ENCODE assay signal across 8 cellular contexts in the genomic region with DNA sequence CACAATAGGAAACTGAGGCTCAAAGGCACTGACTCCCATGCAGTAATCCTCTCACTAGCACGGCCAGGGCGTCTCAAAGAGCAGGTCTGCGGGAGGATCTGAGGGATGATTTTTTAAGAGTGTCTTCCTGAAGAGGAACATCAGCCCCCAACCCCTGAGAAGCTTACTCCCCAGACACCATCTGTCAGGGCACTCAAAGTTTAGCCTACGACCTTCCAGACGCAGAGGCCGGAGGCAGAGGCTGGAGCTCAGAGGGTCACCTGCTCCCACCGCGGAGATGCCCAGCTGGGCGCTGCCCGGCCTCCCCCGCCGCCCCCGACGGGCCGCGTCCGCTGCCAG. TPM values are rescaled to one million over a fixed set of nuclear protein-coding genes. Genes with fewer than 3 reads are reported as not detected.
DNase-seq lines count a peak whose midpoint lies in the region; ATAC-seq and TF ChIP-seq lines count a peak whose summit lies in the region.

No MANE protein-coding gene starts in this region.

- no peak overlapping the region for H3K27ac ChIP-seq in IMR-90 (ENCODE audit: insufficient read depth, low read length)
- H3K27ac ChIP-seq in muscle layer of duodenum (ENCODE audit: low read length) = no peak overlapping the region

- H2AK5ac ChIP-seq in IMR-90 (ENCODE audit: low read depth, low read length) = peak overlapping the region; percentile 13; the same call in 1 of the 2 replicates

- dilution Hi-C loops in IMR-90 (cut with HindIII; ENCODE audit: low sequenced_read_pairs, unreplicated experiment) = no loop called here

- no peak for ATAC-seq in IMR-90 (ENCODE audit: low read depth)

- H3K14ac ChIP-seq in IMR-90 (replicated peaks; ENCODE audit: low read depth, low read length) = no peak overlapping the region

- POLR2A ChIA-PET in AG04449 (lab: Yijun Ruan, JAX) (no interaction called here), IMR-90 (lab: Charles Lee; ENCODE audit: unreplicated experiment) (interaction anchor here (0.6 kb wide), 1 partner anchor 81 kb away, joined by 3 read pairs; no protein-coding TSS in a partner anchor)

- no peak overlapping the region for H3K4ac ChIP-seq in IMR-90 (ENCODE audit: low read depth, low read length)

- H4K20me1 ChIP-seq in IMR-90 (ENCODE audit: insufficient read depth, low read length) = peaks cover 16% of the 10 kb centered on the region

- no peak overlapping the region for H3K56ac ChIP-seq in IMR-90 (ENCODE audit: extremely low read depth, insufficient read depth, low read length)

- no peak for TF ChIP-seq POLR2A in IMR-90 (IDR thresholded peaks at IDR 0.05; ENCODE audit: low read depth, low read length)

- H3K27me3 ChIP-seq in IMR-90 (ENCODE audit: control insufficient read depth, insufficient read depth, low read length) (no peaks in the 10 kb centered on the region), muscle layer of duodenum (ENCODE audit: low read depth, low read length) (no peaks in the 10 kb centered on the region)

- H3K9me3 ChIP-seq in IMR-90 (ENCODE audit: control insufficient read depth, insufficient read depth, low read length) = no peaks in the 10 kb centered on the region
- no peaks in the 10 kb centered on the region for H3K9me3 ChIP-seq in muscle layer of duodenum (ENCODE audit: control insufficient read depth in 1 of 2, low read length in 2 of 2)

- peak overlapping the region; percentile 82; the same call in 1 of the 2 replicates for H3K23ac ChIP-seq in IMR-90 (ENCODE audit: low read depth, low read length)

- peak overlapping the region; percentile 6 to 43; a peak in 2 of 4 replicates for H4K8ac ChIP-seq in IMR-90 (ENCODE audit: low read depth in 2 of 2, low read length in 2 of 2)

- DNase-seq in AG04449 (ENCODE audit: low read depth, low spot score) (no peak), IMR-90 (no peak), cardiac fibroblast (ENCODE audit: low read depth in 2 of 2) (peak in 1 of 2 donors; percentile 4), Kasumi-1 (lab: John Stamatoyannopoulos, UW) (no peak), ecto neural progenitor cell (ENCODE audit: low spot score) (no peak), DMS79 treated with DMSO at 0.1 percent for 48 hours (lab: John Stamatoyannopoulos, UW) (no peak)
- no peak for DNase-seq in NK-92 treated with Interleukin-12 subunit alpha and Interleukin-12 subunit beta, amount 100 ng/mL, for 24 hours (lab: John Stamatoyannopoulos, UW)

- peak overlapping the region; percentile 33 for H2AK9ac ChIP-seq in IMR-90 (replicated peaks; ENCODE audit: low read depth, low read length, poor library complexity)

- TF ChIP-seq RAD21 in IMR-90 (IDR thresholded peaks at IDR 0.05; ENCODE audit: low read length) = no peak

- no peak overlapping the region for H3K18ac ChIP-seq in IMR-90 (ENCODE audit: low read depth, low read length)

- no peak overlapping the region for H4K91ac ChIP-seq in IMR-90 (ENCODE audit: insufficient read depth, low read depth, low read length)

- H3K9me1 ChIP-seq in IMR-90 (ENCODE audit: insufficient read depth, low read length) = no peaks in the 10 kb centered on the region; the same call in 1 of the 2 replicates

- H3K79me1 ChIP-seq in IMR-90 (ENCODE audit: low read depth in 1 of 2, low read length in 2 of 2) = peaks cover 29 to 39% of the 10 kb centered on the region in 2 experiments

- H3K4me3 ChIP-seq in AG04449 (ENCODE audit: low read depth, low read length) (peak overlapping the region; percentile 67), IMR-90 (ENCODE audit: insufficient read depth, low read depth, low read length) (peak overlapping the region; percentile 91), cardiac fibroblast (replicated peaks in 1 of 2; ENCODE audit: low read depth in 2 of 2, low read length in 2 of 2) (peak overlapping the region; percentile 52 to 65), muscle layer of duodenum (ENCODE audit: low read depth in 1 of 2, low read length in 2 of 2) (peak overlapping the region; percentile 37 to 68)

- intact Hi-C loops in IMR-90 (cut with micrococcal nuclease) = no loop called here

- H2AFZ ChIP-seq in IMR-90 (replicated peaks; ENCODE audit: low read length, poor library complexity) = peak overlapping the region; percentile 87

- peaks cover 5% of the 10 kb centered on the region; the same call in 1 of the 2 replicates for H3K4me1 ChIP-seq in IMR-90 (ENCODE audit: control insufficient read depth, insufficient read depth, low read length)
- peaks cover 3 to 18% of the 10 kb centered on the region in 2 donors for H3K4me1 ChIP-seq in muscle layer of duodenum (ENCODE audit: control insufficient read depth in 1 of 2, insufficient read depth in 2 of 2, low read length in 2 of 2)

- no peak overlapping the region for H2BK5ac ChIP-seq in IMR-90 (ENCODE audit: low read depth, low read length, poor library complexity, severe bottlenecking)

- no peak overlapping the region for H2BK120ac ChIP-seq in IMR-90 (ENCODE audit: low read depth, low read length)

- in situ Hi-C loops in IMR-90 (cut with MboI; ENCODE audit: low sequenced_read_pairs) = no loop called here

- WGBS in IMR-90 (ENCODE audit: extremely low coverage in 2 of 2, insufficient read length in 1 of 2), 2 experiments = 11% methylated on average over 5 of the region's 17 CpGs; no CpG with 5 or more reads in 1 of the 2 experiments

- no peak overlapping the region for H2BK15ac ChIP-seq in IMR-90 (ENCODE audit: low read depth, low read length)

- TF ChIP-seq CTCF in AG04449 (IDR thresholded peaks at IDR 0.05; ENCODE audit: insufficient read depth, low read length, missing control alignments) = no peak
- TF ChIP-seq CTCF in IMR-90 (conservative IDR thresholded peaks at IDR 0.05; ENCODE audit: low read depth, low read length) = no peak
- no peak for TF ChIP-seq CTCF in cardiac fibroblast (IDR thresholded peaks at IDR 0.05; ENCODE audit: low read depth, low read length)

- peaks cover 19% of the 10 kb centered on the region for H3K36me3 ChIP-seq in IMR-90 (ENCODE audit: control insufficient read depth, insufficient read depth, low read length)
- H3K36me3 ChIP-seq in muscle layer of duodenum (ENCODE audit: control insufficient read depth in 1 of 2, insufficient read depth in 2 of 2, low read length in 2 of 2) = peaks cover 17 to 19% of the 10 kb centered on the region in 2 donors

- no TSS peak for BruUV-seq in IMR-90 (replicated peaks; lab: Mats Ljungman, UMichigan)

- CTCF ChIA-PET in AG04449 (lab: Yijun Ruan, JAX) = interaction anchor here (0.6 to 2.0 kb wide), 4 partner anchors 7 to 257 kb away, joined by 3 to 5 read pairs (median 4); no protein-coding TSS in a partner anchor
- CTCF ChIA-PET in IMR-90 (lab: Yijun Ruan, JAX) = no interaction called here

- H3K4me2 ChIP-seq in IMR-90 (ENCODE audit: low read depth, low read length) = peak overlapping the region; percentile 60

- peak overlapping the region; percentile 51; the same call in 1 of the 2 replicates for H3K9ac ChIP-seq in IMR-90 (ENCODE audit: low read depth, low read length)

- H2BK20ac ChIP-seq in IMR-90 (ENCODE audit: low read depth, low read length) = no peak overlapping the region

- H4K5ac ChIP-seq in IMR-90 (ENCODE audit: low read depth, low read length) = no peak overlapping the region

TF ChIP-seq in IMR-90, 13 proteins besides CTCF, POLR2A, EP300 and RAD21:
- TF ChIP-seq MXI1 (IDR thresholded peaks at IDR 0.05; ENCODE audit: borderline replicate concordance, low read depth, low read length) = no peak
- no peak for TF ChIP-seq CEBPB (IDR thresholded peaks at IDR 0.05; ENCODE audit: low read depth, low read length)

RNA-seq across cellular contexts. Expression of a gene that starts 1.7 kb away (rescaled TPM):
- total RNA-seq in IMR-90 (2012; rRNA removed) = 3.2 and 3.6 TPM in 2 replicates
- 6.5 and 7.9 TPM in 2 replicates for polyA plus RNA-seq in IMR-90 (2012; rRNA removed)
- 4.9 and 7.9 TPM in 2 replicates for polyA plus RNA-seq in IMR-90 (2012; cell fraction: cytosol; rRNA removed)
- 5.6 and 10.0 TPM in 2 replicates for polyA plus RNA-seq in IMR-90 (2012; cell fraction: nucleus; rRNA removed; ENCODE audit: low replicate concordance)

RNA-seq across cellular contexts. Expression of a gene that starts 38.4 kb away (rescaled TPM):
- total RNA-seq in IMR-90 (2012; rRNA removed) = 6.6 and 6.7 TPM in 2 replicates
- polyA plus RNA-seq in IMR-90 (2012; rRNA removed) = 8.4 and 8.5 TPM in 2 replicates
- polyA plus RNA-seq in IMR-90 (2012; cell fraction: cytosol; rRNA removed) = 5.3 and 8.5 TPM in 2 replicates
- polyA plus RNA-seq in IMR-90 (2012; cell fraction: nucleus; rRNA removed; ENCODE audit: low replicate concordance) = 17.7 and 29.3 TPM in 2 replicates
